17 cellular contexts compared by ENCODE assay signal in genomic region chr15:98712845-98713584, GRCh38.
A peak's percentile ranks its signal among the peaks of the same experiment; 100 is the strongest.
DNase-seq lines count a peak whose midpoint lies in the region; ATAC-seq and TF ChIP-seq lines count a peak whose summit lies in the region.
"Had no signal": no experiment of that assay in that cellular context is flagged by ENCODE, and none has a peak within 500 bp of the region (broad histone marks: within the 10 kb centered on the region; RNA-seq: fewer than 3 reads in every experiment).

No MANE protein-coding gene starts in this region.

- peak overlapping the region; percentile 90 for H3K27ac ChIP-seq in left ventricle myocardium inferior (replicated peaks)
- H3K27ac ChIP-seq in VCaP: peak overlapping the region; percentile 80
- H3K27ac ChIP-seq in tibial artery: peak overlapping the region; percentile 62 to 76
- H3K27ac ChIP-seq: parathyroid adenoma, SK-N-MC had no signal

- ATAC-seq in Right ventricle myocardium inferior: no peak
- no peak for ATAC-seq in omental fat pad (ENCODE audit: low FRiP score)

- no peak overlapping the region for H3K4me3 ChIP-seq in left ventricle myocardium inferior
- no peak overlapping the region for H3K4me3 ChIP-seq in fibroblast of mammary gland (ENCODE audit: control insufficient read depth, low read depth, low read length)
- H3K4me3 ChIP-seq in tibial artery: no peak overlapping the region
- H3K4me3 ChIP-seq: GM12878, SK-N-MC had no signal

- H3K27me3 ChIP-seq in left ventricle myocardium inferior (ENCODE audit: low read depth) (no peaks in the 10 kb centered on the region), tibial artery (no peaks in the 10 kb centered on the region)
- H3K27me3 ChIP-seq: BE2C had no signal

- peaks cover 24% of the 10 kb centered on the region for H3K36me3 ChIP-seq in left ventricle myocardium inferior
- H3K36me3 ChIP-seq in tibial artery: peaks cover 13 to 23% (median 18%) of the 10 kb centered on the region in 3 donors

- TF ChIP-seq CTCF in left ventricle myocardium inferior (IDR thresholded peaks at IDR 0.05; ENCODE audit: borderline replicate concordance) (no peak), VCaP (conservative IDR thresholded peaks at IDR 0.05) (no peak), fibroblast of mammary gland (conservative IDR thresholded peaks at IDR 0.05; ENCODE audit: control insufficient read depth, insufficient read depth, low read depth, low read length) (no peak), tibial artery (IDR thresholded peaks at IDR 0.05) (no peak), omental fat pad (IDR thresholded peaks at IDR 0.05) (no peak)

- DNase-seq in left ventricle myocardium inferior (no peak), Right ventricle myocardium inferior (ENCODE audit: missing footprints) (no peak), fibroblast of mammary gland (ENCODE audit: low read depth) (peak; percentile 8), tibial artery (no peak), omental fat pad (ENCODE audit: low spot score) (no peak), NCI-H2171 (lab: John Stamatoyannopoulos, UW) (no peak), A172 (ENCODE audit: low spot score) (no peak)
- DNase-seq: activated CD4-positive, alpha-beta T cell treated with anti-CD3 and anti-CD28 coated beads for 1 hour; activated gamma-delta T cell; BE2C; caudate nucleus; NCI-H2081 treated with DMSO at 0.1 percent for 48 hours; stimulated activated CD4-positive, alpha-beta T cell treated with anti-CD3 and anti-CD28 coated beads, Interleukin-1b, Interleukin-23, amount 100 ng/mL, for 48 hours had no signal

- intact Hi-C loops in left ventricle myocardium inferior (cut with micrococcal nuclease): no loop called here
- intact Hi-C loops in Right ventricle myocardium inferior (cut with DNase I): no loop called here
- intact Hi-C loops in tibial artery (cut with DNase I; ENCODE audit: low total_unique reads): no loop called here

- H3K9me3 ChIP-seq in left ventricle myocardium inferior (replicated peaks) (peaks cover 8% of the 10 kb centered on the region), tibial artery (peaks cover 0 to 3% (median 0%) of the 10 kb centered on the region in 3 donors)
- H3K9me3 ChIP-seq: BE2C had no signal

- H3K4me1 ChIP-seq in left ventricle myocardium inferior (peaks cover 79% of the 10 kb centered on the region), tibial artery (peaks cover 3 to 78% (median 63%) of the 10 kb centered on the region in 4 donors)
- H3K4me1 ChIP-seq: parathyroid adenoma had no signal
